ENCODE assay signal across 23 cellular contexts in the genomic region with DNA sequence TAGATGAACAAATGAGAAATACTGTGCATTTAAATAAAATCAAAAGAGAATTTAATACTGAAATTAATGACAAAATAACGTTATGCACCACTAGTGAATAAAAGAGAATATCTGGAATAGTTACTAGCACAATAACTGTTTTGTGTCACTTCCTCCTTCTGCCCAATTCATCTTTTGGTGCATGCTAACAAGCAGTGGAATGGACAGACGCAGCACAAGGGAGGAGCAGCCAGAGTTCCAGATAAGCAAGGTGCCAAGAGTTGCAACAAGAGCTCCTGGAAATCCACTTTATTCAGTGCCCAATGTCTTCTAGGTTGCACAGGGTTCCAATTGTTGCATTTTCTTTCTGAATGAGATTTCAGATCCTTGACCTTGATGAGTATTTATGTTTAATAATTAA.
DNase-seq lines count a peak whose midpoint lies in the region; ATAC-seq and TF ChIP-seq lines count a peak whose summit lies in the region.
"Had no signal": no experiment of that assay in that cellular context is flagged by ENCODE, and none has a peak within 500 bp of the region (broad histone marks: within the 10 kb centered on the region; RNA-seq: fewer than 3 reads in every experiment).

No MANE protein-coding gene starts in this region.

- H3K9ac ChIP-seq in Karpas-422 (ENCODE audit: low read length) (peak overlapping the region; percentile 12; the same call in 1 of the 2 replicates), mesenchymal stem cell (ENCODE audit: low read length) (no peak overlapping the region)
- H3K9ac ChIP-seq: BLaER1 had no signal

- no peaks in the 10 kb centered on the region for H3K9me2 ChIP-seq in Karpas-422 (replicated peaks; ENCODE audit: insufficient read depth, low read length)

- no peak overlapping the region for H2BK12ac ChIP-seq in mesenchymal stem cell (ENCODE audit: low read length in 2 of 2)

- no peak overlapping the region for H4K8ac ChIP-seq in mesenchymal stem cell (ENCODE audit: low read length)

- no peak overlapping the region for H3K23ac ChIP-seq in mesenchymal stem cell (ENCODE audit: low read length in 2 of 2)

- H2AK5ac ChIP-seq in mesenchymal stem cell (ENCODE audit: low read length, severe bottlenecking), result no peak overlapping the region

- peaks cover 49% of the 10 kb centered on the region for H3K4me1 ChIP-seq in Karpas-422 (ENCODE audit: low read length)
- H3K4me1 ChIP-seq in mesenchymal stem cell (ENCODE audit: control insufficient read depth, insufficient read depth, low read depth, low read length), result peaks cover 8% of the 10 kb centered on the region
- H3K4me1 ChIP-seq: BLaER1, breast epithelium had no signal

- H3K27ac ChIP-seq in 22Rv1, result peak overlapping the region; percentile 20; the same call in 1 of the 2 replicates
- H3K27ac ChIP-seq in Karpas-422 (ENCODE audit: low read length), result peak overlapping the region; percentile 79
- H3K27ac ChIP-seq in mesenchymal stem cell (ENCODE audit: low read length, poor library complexity, severe bottlenecking), result peak overlapping the region; percentile 3
- H3K27ac ChIP-seq: BLaER1, breast epithelium, coronary artery, esophagus muscularis mucosa, skin epidermis had no signal

- no peak for TF ChIP-seq CTCF in 22Rv1 (IDR thresholded peaks at IDR 0.05)

- no peak overlapping the region for H3K14ac ChIP-seq in mesenchymal stem cell (ENCODE audit: low read length in 2 of 2)

- ATAC-seq in GM21576 (IDR thresholded peaks at IDR 0.05; ENCODE audit: unreplicated experiment) (no peak), GM19023 (IDR thresholded peaks at IDR 0.05; ENCODE audit: unreplicated experiment) (no peak)
- ATAC-seq: activated T-cell treated with anti-CD3 and anti-CD28 coated beads, Interleukin-2, amount 50 U/mL, for 4 hours had no signal

- peaks cover 12% of the 10 kb centered on the region; the same call in 1 of the 2 replicates for H3K36me3 ChIP-seq in Karpas-422 (ENCODE audit: insufficient read depth, low read length)
- H3K36me3 ChIP-seq in mesenchymal stem cell (ENCODE audit: control insufficient read depth in 1 of 2, insufficient read depth in 2 of 2, low read depth in 1 of 2, low read length in 2 of 2), result peaks cover 9 to 21% of the 10 kb centered on the region in 2 experiments
- H3K36me3 ChIP-seq: breast epithelium had no signal

- no peak overlapping the region for H2BK15ac ChIP-seq in mesenchymal stem cell (ENCODE audit: low read depth, poor library complexity, severe bottlenecking)

- H3K4me2 ChIP-seq in Karpas-422 (ENCODE audit: low read depth, low read length, poor library complexity, severe bottlenecking), result peak overlapping the region; percentile 65
- H3K4me2 ChIP-seq in mesenchymal stem cell (ENCODE audit: low read length, poor library complexity, severe bottlenecking), result peak overlapping the region; percentile 8
- H3K4me2 ChIP-seq: BLaER1 had no signal

- no peaks in the 10 kb centered on the region for H3K27me3 ChIP-seq in Karpas-422 (ENCODE audit: low read length)
- no peaks in the 10 kb centered on the region for H3K27me3 ChIP-seq in mesenchymal stem cell (ENCODE audit: control insufficient read depth in 1 of 2, insufficient read depth in 1 of 2, low read length in 2 of 2)
- H3K27me3 ChIP-seq: BLaER1, breast epithelium, esophagus muscularis mucosa had no signal

- H3K9me3 ChIP-seq in Karpas-422 (ENCODE audit: low read length), result no peaks in the 10 kb centered on the region
- no peaks in the 10 kb centered on the region for H3K9me3 ChIP-seq in mesenchymal stem cell (ENCODE audit: control insufficient read depth, low read length)
- H3K9me3 ChIP-seq: BLaER1, breast epithelium, Caco-2, esophagus muscularis mucosa had no signal

- DNase-seq in Karpas-422, result peak; percentile 64
- DNase-seq in cerebellar cortex (ENCODE audit: low spot score), result peak; percentile 23
- DNase-seq in mesenchymal stem cell, result no peak
- no peak for DNase-seq in NCI-H2227 (lab: John Stamatoyannopoulos, UW; ENCODE audit: unreplicated experiment)
- DNase-seq in stimulated activated CD4-positive, alpha-beta T cell treated with anti-CD3 and anti-CD28 coated beads, Interleukin-12 subunit alpha, Interleukin-12 subunit beta, amount 100 ng/mL, for 4 hours, result no peak
- DNase-seq: ACHN; activated CD4-positive, alpha-beta T cell treated with anti-CD3 and anti-CD28 coated beads for 48 hours; activated naive CD4-positive, alpha-beta T cell; activated T-cell treated with anti-CD3 and anti-CD28 coated beads, Interleukin-2, amount 50 U/mL, for 4 hours; amygdala; Caco-2; NCI-H1417 treated with DMSO at 0.1 percent for 48 hours; NCI-H2107; NCI-H524 treated with DMSO at 0.1 percent for 48 hours; substantia nigra had no signal

- no peak overlapping the region for H2BK120ac ChIP-seq in mesenchymal stem cell (ENCODE audit: low read depth, low read length)

- H4K20me1 ChIP-seq in Karpas-422 (ENCODE audit: insufficient read depth, low read depth, low read length), result no peaks in the 10 kb centered on the region

- 82% methylated on average over 2 of the region's 2 CpGs for WGBS in mesenchymal stem cell

- H4K91ac ChIP-seq in mesenchymal stem cell (ENCODE audit: low read length), result no peak overlapping the region

- no peak overlapping the region for H2BK5ac ChIP-seq in mesenchymal stem cell (ENCODE audit: low read depth, low read length, poor library complexity, severe bottlenecking)

- H3K4me3 ChIP-seq in Karpas-422 (ENCODE audit: low read length) (0 out of 2 replicates have a peak overlapping the region, but pooled peaks have one; percentile 15), mesenchymal stem cell (ENCODE audit: insufficient read depth in 1 of 2, low read depth in 1 of 2, low read length in 2 of 2) (no peak overlapping the region)
- H3K4me3 ChIP-seq: BLaER1, breast epithelium, coronary artery, esophagus muscularis mucosa, skin epidermis had no signal

- H3K79me1 ChIP-seq in mesenchymal stem cell (replicated peaks; ENCODE audit: low read length, poor library complexity, severe bottlenecking), result peaks cover 17% of the 10 kb centered on the region

- H3K18ac ChIP-seq in mesenchymal stem cell (ENCODE audit: low read depth in 1 of 2, low read length in 2 of 2), result no peak overlapping the region

- H3K79me2 ChIP-seq in Karpas-422 (ENCODE audit: low read length), result peaks cover 95% of the 10 kb centered on the region

- H3K4ac ChIP-seq in mesenchymal stem cell (ENCODE audit: low read depth in 1 of 2, low read length in 2 of 2), result no peak overlapping the region

- H2AFZ ChIP-seq in Karpas-422 (ENCODE audit: low read length) (no peak overlapping the region), mesenchymal stem cell (ENCODE audit: low read depth, low read length) (no peak overlapping the region)

Comparison
In these comparisons a context has a peak if more than half of its experiments do, and no peak if none do; other contexts are left out.
1. H3K27ac ChIP-seq: peak in every context shown above with its lines; median percentile 79 in Karpas-422; 20 in 22Rv1; 3 in mesenchymal stem cell.
2. DNase-seq: peak in Karpas-422 (single experiment) and cerebellar cortex (single experiment); none in mesenchymal stem cell (single experiment), NCI-H2227 (single experiment) and stimulated activated CD4-positive, alpha-beta T cell treated with anti-CD3 and anti-CD28 coated beads, Interleukin-12 subunit alpha, Interleukin-12 subunit beta, amount 100 ng/mL, for 4 hours (single experiment).